ENCODE assay signal across 16 cellular contexts in the genomic region with DNA sequence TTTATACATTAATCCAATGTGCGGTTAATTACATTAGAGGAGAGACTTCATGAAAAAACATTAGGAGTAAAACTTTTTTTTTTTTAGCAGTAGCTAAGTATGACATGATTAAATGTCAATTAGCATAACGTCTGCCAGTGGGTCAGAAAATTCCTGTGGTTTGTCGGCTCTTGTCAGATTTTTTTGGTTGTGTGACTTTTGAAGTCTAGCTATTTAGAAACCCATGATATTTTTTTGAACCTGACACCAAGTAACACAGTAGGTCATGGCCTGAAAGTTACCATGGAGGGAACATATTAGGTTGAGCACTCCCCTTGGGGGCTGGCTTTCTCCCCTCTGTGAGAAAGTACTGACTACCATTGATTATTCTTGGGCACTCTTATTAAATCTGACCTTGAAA.
A peak's percentile ranks its signal among the peaks of the same experiment; 100 is the strongest.
DNase-seq lines count a peak whose midpoint lies in the region; ATAC-seq and TF ChIP-seq lines count a peak whose summit lies in the region.
"Had no signal": no experiment of that assay in that cellular context is flagged by ENCODE, and none has a peak within 500 bp of the region (broad histone marks: within the 10 kb centered on the region; RNA-seq: fewer than 3 reads in every experiment).

No MANE protein-coding gene starts in this region.

- TF ChIP-seq CTCF in MM.1S (IDR thresholded peaks at IDR 0.05; ENCODE audit: low read length) (no peak), right lobe of liver (IDR thresholded peaks at IDR 0.05) (no peak), upper lobe of right lung (IDR thresholded peaks at IDR 0.05) (no peak), testis (IDR thresholded peaks at IDR 0.05) (no peak)

- intact Hi-C loops in right lobe of liver (cut with DNase I) (loop anchor here in 1 of 2 donors (10.0 kb wide), 1 partner anchor 47 kb away; no protein-coding TSS in a partner anchor), upper lobe of right lung (cut with DNase I) (no loop called here), testis (cut with DNase I; ENCODE audit: low total_unique reads) (no loop called here)

- H3K4me1 ChIP-seq in MM.1S (ENCODE audit: low read length) (no peaks in the 10 kb centered on the region), right lobe of liver (peaks cover 0 to 24% (median 9%) of the 10 kb centered on the region in 4 donors), upper lobe of right lung (peaks cover 5% of the 10 kb centered on the region), testis (no peaks in the 10 kb centered on the region)

- TF ChIP-seq POLR2A in right lobe of liver (IDR thresholded peaks at IDR 0.05) (no peak), testis (IDR thresholded peaks at IDR 0.05) (no peak)

- no peaks in the 10 kb centered on the region for H3F3A ChIP-seq in MM.1S (ENCODE audit: insufficient read depth, low read length)

- DNase-seq in MM.1S (peak; percentile 11), caudate nucleus (lab: John Stamatoyannopoulos, UW) (no peak), right lobe of liver (no peak), upper lobe of right lung (no peak), testis (no peak)
- no peak for DNase-seq in activated CD4-positive, alpha-beta T cell treated with anti-CD3 and anti-CD28 coated beads, Interleukin-2, amount 50 U/mL, for 48 hours
- DNase-seq: activated CD4-positive, alpha-beta memory T cell treated with anti-CD3 and anti-CD28 coated beads, Interleukin-2, amount 10 ng/mL, durations not matched to agents 7 days and 5 days; aorta; CD8-positive, alpha-beta memory T cell; effector CD8-positive, alpha-beta T cell; midbrain; NCI-H2107; ovary had no signal

- H3K27ac ChIP-seq in MM.1S (ENCODE audit: low read length) (no peak overlapping the region), caudate nucleus (ENCODE audit: low read depth, low read length) (peak overlapping the region; percentile 63), right lobe of liver (peak overlapping the region in 2 of 3 donors; percentile 52 to 77), upper lobe of right lung (peak overlapping the region; percentile 28), testis (no peak overlapping the region)
- H3K27ac ChIP-seq: SJSA1 had no signal

- H3K27me3 ChIP-seq in MM.1S (replicated peaks; ENCODE audit: insufficient read depth, low read length) (no peaks in the 10 kb centered on the region), right lobe of liver (no peaks in the 10 kb centered on the region), upper lobe of right lung (no peaks in the 10 kb centered on the region), testis (no peaks in the 10 kb centered on the region)
- H3K27me3 ChIP-seq: ovary, SJSA1 had no signal

- H3K9ac ChIP-seq in MM.1S (ENCODE audit: low read length), result no peak overlapping the region

- ATAC-seq in right lobe of liver, result peak; percentile 8 to 52 (median 46)
- no peak for ATAC-seq in upper lobe of right lung
- no peak for ATAC-seq in GM21526 (IDR thresholded peaks at IDR 0.05; ENCODE audit: low FRiP score, unreplicated experiment)
- no peak for ATAC-seq in HG02678 (IDR thresholded peaks at IDR 0.05; ENCODE audit: unreplicated experiment)

- H4K20me1 ChIP-seq in MM.1S (ENCODE audit: insufficient read depth, low read length), result no peaks in the 10 kb centered on the region

- WGBS in right lobe of liver (ENCODE audit: insufficient coverage, low coverage, low lambda C conversion rate, missing lambda C conversion rate), result 31% methylated on average over 3 of the region's 3 CpGs
- WGBS in testis, 2 donors, result 60 to 65% methylated on average over 3 of the region's 3 CpGs

- H3K79me2 ChIP-seq in MM.1S (ENCODE audit: low read length), result no peaks in the 10 kb centered on the region

- H3K9me2 ChIP-seq in MM.1S (replicated peaks; ENCODE audit: insufficient read depth, low read length), result no peaks in the 10 kb centered on the region

- H3K4me2 ChIP-seq in MM.1S (ENCODE audit: low read depth, low read length), result no peak overlapping the region

- no peak overlapping the region for H2AFZ ChIP-seq in MM.1S (ENCODE audit: low read length)

- H3K9me3 ChIP-seq in MM.1S (replicated peaks; ENCODE audit: insufficient read depth, low read length) (no peaks in the 10 kb centered on the region), right lobe of liver (no peaks in the 10 kb centered on the region), upper lobe of right lung (no peaks in the 10 kb centered on the region), testis (no peaks in the 10 kb centered on the region)
- H3K9me3 ChIP-seq: ovary, SJSA1 had no signal

- H3K36me3 ChIP-seq in MM.1S (replicated peaks; ENCODE audit: insufficient read depth, low read length) (no peaks in the 10 kb centered on the region), right lobe of liver (no peaks in the 10 kb centered on the region), upper lobe of right lung (no peaks in the 10 kb centered on the region), testis (ENCODE audit: low read depth, missing control alignments) (no peaks in the 10 kb centered on the region)
- H3K36me3 ChIP-seq: ovary, SJSA1 had no signal

- no peak overlapping the region for H3K4me3 ChIP-seq in MM.1S (ENCODE audit: low read length)
- H3K4me3 ChIP-seq in right lobe of liver, result no peak overlapping the region
- no peak overlapping the region for H3K4me3 ChIP-seq in upper lobe of right lung
- no peak overlapping the region for H3K4me3 ChIP-seq in testis
- H3K4me3 ChIP-seq: ovary, SJSA1 had no signal

Comparison
In these comparisons a context has a peak if more than half of its experiments do, and no peak if none do; other contexts are left out.
1. H3K27ac ChIP-seq: peak in caudate nucleus (single experiment), right lobe of liver (2 of 3) and upper lobe of right lung (single experiment); none in MM.1S (single experiment) and testis (0 of 2).
2. ATAC-seq: peak in right lobe of liver (4 of 4); none in upper lobe of right lung (single experiment), GM21526 (single experiment) and HG02678 (single experiment).